In genomic region chr10:124725791-124726190, GRCh38 we compare ENCODE assay signal across 20 cellular contexts. TPM values are rescaled to one million over a fixed set of nuclear protein-coding genes. Genes with fewer than 3 reads are reported as not detected.
DNase-seq lines count a peak whose midpoint lies in the region; FAIRE-seq and TF ChIP-seq lines count a peak whose summit lies in the region.
"Had no signal": no experiment of that assay in that cellular context is flagged by ENCODE, and none has a peak within 500 bp of the region (broad histone marks: within the 10 kb centered on the region; RNA-seq: fewer than 3 reads in every experiment).

No MANE protein-coding gene starts in this region.

- H3K4me2 ChIP-seq in BLaER1 treated with 17β-estradiol and CSF1 and Interleukin-3, amounts not matched to agents 10 nM and 100 nM: peak overlapping the region; percentile 79 to 92 (median 86)
- H3K4me2 ChIP-seq in Karpas-422 (ENCODE audit: low read depth, low read length, poor library complexity, severe bottlenecking): no peak overlapping the region

- TF ChIP-seq CTCF in dorsolateral prefrontal cortex (IDR thresholded peaks at IDR 0.05 in 54 of 56, conservative IDR thresholded peaks at IDR 0.05 in 2 of 56; ENCODE audit: low read depth in 1 of 56, partially characterized antibody in 56 of 56): no peak
- no peak for TF ChIP-seq CTCF in sigmoid colon (IDR thresholded peaks at IDR 0.05)
- no peak for TF ChIP-seq CTCF in foreskin fibroblast (IDR thresholded peaks at IDR 0.05; ENCODE audit: low read depth, low read length)

- no peak for FAIRE-seq in HTR-8/SVneo (lab: Jason Lieb, UNC)
- FAIRE-seq: small intestine had no signal

- peaks cover 0 to 62% (median 26%) of the 10 kb centered on the region in 11 experiments; a peak in 13 of 22 replicates for H4K20me1 ChIP-seq in BLaER1 treated with 17β-estradiol and CSF1 and Interleukin-3, amounts not matched to agents 10 nM and 100 nM
- 0 out of 2 replicates have a peak, but pooled peaks cover 4% of the 10 kb centered on the region for H4K20me1 ChIP-seq in Karpas-422 (ENCODE audit: insufficient read depth, low read depth, low read length)

- no peak overlapping the region for H3K4me3 ChIP-seq in BLaER1 treated with 17β-estradiol and CSF1 and Interleukin-3, amounts not matched to agents 10 nM and 100 nM
- H3K4me3 ChIP-seq in Karpas-422 (ENCODE audit: low read length) (no peak overlapping the region), dorsolateral prefrontal cortex (no peak overlapping the region), sigmoid colon (no peak overlapping the region), foreskin fibroblast (ENCODE audit: low read depth in 1 of 2, low read length in 2 of 2) (no peak overlapping the region)

- TF ChIP-seq EP300 in sigmoid colon (IDR thresholded peaks at IDR 0.05): no peak

- intact Hi-C loops in dorsolateral prefrontal cortex (cut with DNase I): loop anchor here in 1 of 2 donors (2.0 kb wide), 1 partner anchor 15 kb away; no protein-coding TSS in a partner anchor
- intact Hi-C loops in sigmoid colon (cut with DNase I): no loop called here

- peak overlapping the region in 4 of 11 experiments; percentile 75 to 93 (median 76); a peak in 9 of 22 replicates for H3K27ac ChIP-seq in BLaER1 treated with 17β-estradiol and CSF1 and Interleukin-3, amounts not matched to agents 10 nM and 100 nM
- H3K27ac ChIP-seq in Karpas-422 (ENCODE audit: low read length) (peak overlapping the region; percentile 71; the same call in 1 of the 2 replicates), dorsolateral prefrontal cortex (peak overlapping the region; percentile 72 to 100 (median 98)), sigmoid colon (no peak overlapping the region)
- H3K27ac ChIP-seq: WERI-Rb-1 had no signal

- no peak overlapping the region for H2AFZ ChIP-seq in Karpas-422 (ENCODE audit: low read length)

- H3K9me2 ChIP-seq in Karpas-422 (replicated peaks; ENCODE audit: insufficient read depth, low read length): no peaks in the 10 kb centered on the region

- H3K27me3 ChIP-seq in BLaER1 treated with 17β-estradiol and CSF1 and Interleukin-3, amounts not matched to agents 10 nM and 100 nM: no peaks in the 10 kb centered on the region
- H3K27me3 ChIP-seq in Karpas-422 (ENCODE audit: low read length) (no peaks in the 10 kb centered on the region), dorsolateral prefrontal cortex (no peaks in the 10 kb centered on the region), sigmoid colon (no peaks in the 10 kb centered on the region)

- no peak for TF ChIP-seq POLR2A in sigmoid colon (IDR thresholded peaks at IDR 0.05)

- peaks cover 100% of the 10 kb centered on the region for H3K79me2 ChIP-seq in Karpas-422 (ENCODE audit: low read length)

- H3K4me1 ChIP-seq in BLaER1 treated with 17β-estradiol and CSF1 and Interleukin-3, amounts not matched to agents 10 nM and 100 nM: peaks cover 96 to 100% (median 100%) of the 10 kb centered on the region in 10 experiments
- H3K4me1 ChIP-seq in Karpas-422 (ENCODE audit: low read length) (peaks cover 100% of the 10 kb centered on the region), sigmoid colon (peaks cover 0 to 97% (median 85%) of the 10 kb centered on the region in 4 donors)

- H3K9me3 ChIP-seq in BLaER1 treated with 17β-estradiol and CSF1 and Interleukin-3, amounts not matched to agents 10 nM and 100 nM (replicated peaks in 1 of 11): no peaks in the 10 kb centered on the region
- no peaks in the 10 kb centered on the region for H3K9me3 ChIP-seq in Karpas-422 (ENCODE audit: low read length)
- no peaks in the 10 kb centered on the region for H3K9me3 ChIP-seq in sigmoid colon

- H3K9ac ChIP-seq in BLaER1 treated with 17β-estradiol and CSF1 and Interleukin-3, amounts not matched to agents 10 nM and 100 nM: 0 out of 22 replicates have a peak overlapping the region, but pooled peaks of 1 of the 11 experiments have one; percentile 77
- H3K9ac ChIP-seq in Karpas-422 (ENCODE audit: low read length): no peak overlapping the region

- DNase-seq in Karpas-422 (no peak), dorsolateral prefrontal cortex (peak in 4 of 10 donors; percentile 18 to 36 (median 23)), sigmoid colon (peak; percentile 50), HTR-8/SVneo (ENCODE audit: insufficient read length, low spot score) (no peak), cerebellar cortex (ENCODE audit: low spot score) (no peak), NCI-H526 treated with DMSO at 0.1 percent for 48 hours (lab: John Stamatoyannopoulos, UW) (no peak), foreskin fibroblast (no peak)
- DNase-seq: activated naive CD8-positive, alpha-beta T cell treated with anti-CD3 and anti-CD28 coated beads for 36 hours; activated T-cell treated with anti-CD3 and anti-CD28 coated beads, Interleukin-2, amount 50 U/mL, for 72 hours; dermis blood vessel endothelial cell; foreskin melanocyte; H7; NCI-H1436; nephron progenitor cell; OCI-M1; SHP77 treated with DMSO at 0.1 percent for 48 hours; small intestine; stimulated activated CD4-positive, alpha-beta T cell treated with anti-CD3 and anti-CD28 coated beads, Interleukin-4, amount 100 ng/mL, for 24 hours; WERI-Rb-1 had no signal

- H3K36me3 ChIP-seq in BLaER1 treated with 17β-estradiol and CSF1 and Interleukin-3, amounts not matched to agents 10 nM and 100 nM: peaks cover 0 to 23% (median 0%) of the 10 kb centered on the region in 11 experiments; a peak in 5 of 22 replicates
- H3K36me3 ChIP-seq in Karpas-422 (ENCODE audit: insufficient read depth, low read length) (peaks cover 26% of the 10 kb centered on the region; the same call in 1 of the 2 replicates), sigmoid colon (no peaks in the 10 kb centered on the region)

- 88 to 97% methylated on average over 7 of the region's 7 CpGs for WGBS in sigmoid colon, 2 donors

RNA-seq across cellular contexts. Expression of gene FAM53B, which starts 18.4 kb away (rescaled TPM):
- total RNA-seq in Karpas-422 (2014; rRNA removed; shearing (Covaris generic); ENCODE audit: low replicate concordance): 72.5 and 148 TPM in 2 replicates
- 100 to 1,000 TPM in 2 of 120 experiments, 10 to 100 TPM in 118; 30.6 to 142 (median 58.2) TPM for total RNA-seq in dorsolateral prefrontal cortex
- 10 to 100 TPM; 32.3 to 36.6 (median 34.4) TPM for total RNA-seq in sigmoid colon
- 10 to 100 TPM in 2 of 3 donors, 1 to 10 TPM in 1; 9.6 to 36.4 (median 12.0) TPM for polyA plus RNA-seq in sigmoid colon

Comparison
In these comparisons a context has a peak if more than half of its experiments do, and no peak if none do; other contexts are left out.
1. H3K27ac ChIP-seq: peak in Karpas-422 (single experiment) and dorsolateral prefrontal cortex (59 of 59); none in sigmoid colon (0 of 4).